ENCODE assay signal across 3 cellular contexts in genomic region chr7:128887169-128888038, GRCh38.
TF ChIP-seq lines count a peak whose summit lies in the region.

No MANE protein-coding gene starts in this region.

TF ChIP-seq in HCT116, 20 proteins besides CTCF, POLR2A, EP300 and RAD21 (continues in another document):
- TF ChIP-seq SIN3A (IDR thresholded peaks at IDR 0.05; ENCODE audit: low read depth), result no peak
- no peak for TF ChIP-seq JUND (IDR thresholded peaks at IDR 0.05)
- TF ChIP-seq CBX3 (IDR thresholded peaks at IDR 0.05; ENCODE audit: low read depth), result no peak
- no peak for TF ChIP-seq ELF1 (IDR thresholded peaks at IDR 0.05; ENCODE audit: borderline replicate concordance, low read depth)
- no peak for TF ChIP-seq POLR2AphosphoS5 (IDR thresholded peaks at IDR 0.05; ENCODE audit: low read depth, low read length)
- TF ChIP-seq EZH2phosphoT487 (IDR thresholded peaks at IDR 0.05; ENCODE audit: borderline replicate concordance), result no peak
- no peak for TF ChIP-seq EGR1 (IDR thresholded peaks at IDR 0.05; ENCODE audit: low read depth)
- no peak for TF ChIP-seq ZNF274 (IDR thresholded peaks at IDR 0.05; ENCODE audit: low read depth, low read length)
- no peak for TF ChIP-seq ZFX (IDR thresholded peaks at IDR 0.05)
- no peak for TF ChIP-seq MAX (IDR thresholded peaks at IDR 0.05)
- TF ChIP-seq SP1 (IDR thresholded peaks at IDR 0.05; ENCODE audit: low read depth), result no peak
- TF ChIP-seq CEBPB (IDR thresholded peaks at IDR 0.05; ENCODE audit: low read depth), result no peak
- TF ChIP-seq SRF (IDR thresholded peaks at IDR 0.05; ENCODE audit: low read depth), result no peak
- no peak for TF ChIP-seq REST (IDR thresholded peaks at IDR 0.05; ENCODE audit: low read depth)
- no peak for TF ChIP-seq TCF7L2 (IDR thresholded peaks at IDR 0.05; ENCODE audit: borderline replicate concordance, extremely low read depth, insufficient read depth, insufficient read length)
- no peak for TF ChIP-seq ZBTB33 (IDR thresholded peaks at IDR 0.05; ENCODE audit: extremely low read depth, insufficient replicate concordance, low read length)
- TF ChIP-seq ATF3 (IDR thresholded peaks at IDR 0.05), result no peak
- no peak for TF ChIP-seq EZH2 (IDR thresholded peaks at IDR 0.05)

TF ChIP-seq in K562, 482 proteins besides CTCF, POLR2A, EP300 and RAD21 (continues in another document):
- TF ChIP-seq HDGF (IDR thresholded peaks at IDR 0.05) (no peak), THAP7 (CRISPR knock-in tag; IDR thresholded peaks at IDR 0.05) (no peak), DPF2 (IDR thresholded peaks at IDR 0.05) (no peak), ID3 (CRISPR knock-in tag; IDR thresholded peaks at IDR 0.05) (no peak), ID3 (tag; IDR thresholded peaks at IDR 0.05) (no peak), GTF3C2 (IDR thresholded peaks at IDR 0.05; ENCODE audit: borderline replicate concordance, extremely low read depth, insufficient read length) (no peak), NFRKB (IDR thresholded peaks at IDR 0.05; ENCODE audit: low read depth) (0 out of 2 replicates have a peak, but pooled peaks have one; percentile 35), TEAD4 (IDR thresholded peaks at IDR 0.05; ENCODE audit: low read length) (no peak), TEAD4 (CRISPR knock-in tag; IDR thresholded peaks at IDR 0.05; ENCODE audit: borderline replicate concordance) (0 out of 2 replicates have a peak, but pooled peaks have one; percentile 21), NFIC (IDR thresholded peaks at IDR 0.05) (peak; percentile 16; the same call in 1 of the 2 replicates), ZNF445 (CRISPR knock-in tag; IDR thresholded peaks at IDR 0.05; ENCODE audit: low read depth) (no peak), GABPB2 (CRISPR knock-in tag; conservative IDR thresholded peaks at IDR 0.05) (no peak), HLTF (IDR thresholded peaks at IDR 0.05) (no peak; the same call in none of the 2 replicates), NKRF (IDR thresholded peaks at IDR 0.05; ENCODE audit: borderline replicate concordance) (0 out of 2 replicates have a peak, but pooled peaks have one; percentile 12), CXXC5 (CRISPR knock-in tag; IDR thresholded peaks at IDR 0.05) (no peak), U2AF2 (optimal IDR thresholded peaks at IDR 0.05; ENCODE audit: low read depth, low read length) (no peak), BRD9 (IDR thresholded peaks at IDR 0.05; ENCODE audit: low read depth, partially characterized antibody) (peak; percentile 15), SNRNP70 (optimal IDR thresholded peaks at IDR 0.05; ENCODE audit: low read depth, low read length) (peak; percentile 51), TRIM24 (IDR thresholded peaks at IDR 0.05) (peak in 1 of 2 experiments; percentile 21; a peak in 2 of 4 replicates), PHF20 (IDR thresholded peaks at IDR 0.05; ENCODE audit: partially characterized antibody) (peak; percentile 48), TCFL5 (CRISPR knock-in tag; conservative IDR thresholded peaks at IDR 0.05) (no peak), SMARCB1 (IDR thresholded peaks at IDR 0.05; ENCODE audit: insufficient read length, low read depth) (no peak), KDM1A (IDR thresholded peaks at IDR 0.05) (peak; percentile 21 to 43; a peak in 3 of 4 replicates), ZNF511 (CRISPR knock-in tag; IDR thresholded peaks at IDR 0.05) (no peak), NCOA4 (IDR thresholded peaks at IDR 0.05; ENCODE audit: partially characterized antibody) (no peak), GATA2 (CRISPR knock-in tag; IDR thresholded peaks at IDR 0.05) (no peak), CCNT2 (IDR thresholded peaks at IDR 0.05; ENCODE audit: borderline replicate concordance, extremely low read depth, insufficient read length, low read depth, low read length) (no peak)

TF ChIP-seq in SK-N-SH, 30 proteins besides CTCF, POLR2A, EP300 and RAD21:
- TF ChIP-seq TCF12 (IDR thresholded peaks at IDR 0.05) (no peak), RFX5 (IDR thresholded peaks at IDR 0.05; ENCODE audit: low read length) (no peak), NFIC (IDR thresholded peaks at IDR 0.05; ENCODE audit: borderline replicate concordance) (no peak), ZBTB33 (IDR thresholded peaks at IDR 0.05; ENCODE audit: borderline replicate concordance, low read depth) (no peak), TAF1 (IDR thresholded peaks at IDR 0.05; ENCODE audit: borderline replicate concordance, low read depth, low read length) (no peak), GABPA (IDR thresholded peaks at IDR 0.05; ENCODE audit: low read depth) (no peak), NRF1 (IDR thresholded peaks at IDR 0.05; ENCODE audit: low read depth, low read length) (no peak), FOXM1 (IDR thresholded peaks at IDR 0.05; ENCODE audit: low read depth) (no peak), USF2 (IDR thresholded peaks at IDR 0.05; ENCODE audit: borderline replicate concordance, low read depth, low read length) (no peak), IRF3 (IDR thresholded peaks at IDR 0.05; ENCODE audit: low read depth, low read length) (no peak), FOXJ3 (CRISPR knock-in tag; IDR thresholded peaks at IDR 0.05) (no peak), EZH2phosphoT487 (IDR thresholded peaks at IDR 0.05; ENCODE audit: borderline replicate concordance, low read depth) (no peak), ELF1 (IDR thresholded peaks at IDR 0.05) (no peak), RXRA (IDR thresholded peaks at IDR 0.05; ENCODE audit: borderline replicate concordance, low read depth) (no peak), MAX (IDR thresholded peaks at IDR 0.05; ENCODE audit: low read depth) (no peak), MXI1 (IDR thresholded peaks at IDR 0.05; ENCODE audit: low read depth, low read length) (no peak)
TF ChIP-seq in SK-N-SH: peak in this region for 0.
